19 cellular contexts compared by ENCODE assay signal in the genomic region with DNA sequence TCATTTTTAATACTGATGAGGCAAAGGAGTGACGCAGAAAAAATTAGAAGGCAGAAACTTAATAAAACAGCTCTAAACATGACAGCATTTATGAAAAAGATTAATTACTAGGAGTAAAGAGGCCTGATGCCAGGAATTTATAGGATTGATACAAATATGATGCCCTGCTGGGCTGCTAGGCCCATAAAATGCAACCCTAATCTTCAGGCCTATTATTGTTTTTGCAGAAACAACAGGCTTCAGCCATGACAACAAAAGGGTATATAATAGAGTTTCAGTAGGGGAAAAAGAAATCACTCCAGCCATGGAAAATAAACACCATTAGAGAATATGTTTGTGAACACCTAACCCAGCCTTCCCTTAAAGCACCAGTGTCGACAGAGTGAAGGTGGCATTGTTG. TPM values are rescaled to one million over a fixed set of nuclear protein-coding genes. Genes with fewer than 3 reads are reported as not detected.
DNase-seq lines count a peak whose midpoint lies in the region; ATAC-seq and TF ChIP-seq lines count a peak whose summit lies in the region.
"Had no signal": no experiment of that assay in that cellular context is flagged by ENCODE, and none has a peak within 500 bp of the region (broad histone marks: within the 10 kb centered on the region; RNA-seq: fewer than 3 reads in every experiment).

No MANE protein-coding gene starts in this region.

- no peaks in the 10 kb centered on the region for H3K79me2 ChIP-seq in GM23248 (ENCODE audit: insufficient read depth)

- H3K4me1 ChIP-seq in SJCRH30 (peaks cover 42% of the 10 kb centered on the region), GM23248 (ENCODE audit: insufficient read depth) (no peaks in the 10 kb centered on the region)

- H3K4me2 ChIP-seq in GM23248 (ENCODE audit: unreplicated experiment): no peak overlapping the region

- 27 to 30% methylated on average over 2 of the region's 2 CpGs for WGBS in GM23248 (ENCODE audit: low coverage in 1 of 2, low lambda C conversion rate in 2 of 2, missing lambda C conversion rate in 2 of 2), 2 experiments

- H3K9me3 ChIP-seq in SJCRH30 (replicated peaks) (peaks cover 2% of the 10 kb centered on the region; the same call in 1 of the 2 replicates), GM23248 (ENCODE audit: low read depth) (no peaks in the 10 kb centered on the region)

- H3K27me3 ChIP-seq in SJCRH30 (no peaks in the 10 kb centered on the region), GM23248 (replicated peaks; ENCODE audit: insufficient read depth) (no peaks in the 10 kb centered on the region)

- H3K27ac ChIP-seq in SJCRH30 (peak overlapping the region; percentile 94), GM23248 (no peak overlapping the region)

- H2AFZ ChIP-seq in GM23248: no peak overlapping the region

- POLR2A ChIA-PET in HEK293T (lab: Yijun Ruan, JAX): no interaction called here

- no peaks in the 10 kb centered on the region for H3K36me3 ChIP-seq in SJCRH30
- H3K36me3 ChIP-seq in GM23248 (ENCODE audit: low read depth): no peaks in the 10 kb centered on the region

- H3K9me2 ChIP-seq in GM23248 (ENCODE audit: insufficient read depth): no peaks in the 10 kb centered on the region

- H3K9ac ChIP-seq in GM23248: no peak overlapping the region

- ATAC-seq in GM19023 (IDR thresholded peaks at IDR 0.05; ENCODE audit: unreplicated experiment): no peak
- ATAC-seq: K562, Panc1 had no signal

- H3K4me3 ChIP-seq in SJCRH30: peak overlapping the region; percentile 43
- H3K4me3 ChIP-seq in GM23248: no peak overlapping the region
- H3K4me3 ChIP-seq: K562 had no signal

- H4K20me1 ChIP-seq in GM23248 (ENCODE audit: insufficient read depth): no peaks in the 10 kb centered on the region

- H3F3A ChIP-seq in GM23248 (ENCODE audit: insufficient read depth): no peaks in the 10 kb centered on the region

- peak; percentile 64 for DNase-seq in COR-L47 (lab: John Stamatoyannopoulos, UW)
- DNase-seq in HEK293T (ENCODE audit: extremely low spot score): no peak
- DNase-seq in NCI-H2107 (lab: John Stamatoyannopoulos, UW): peak; percentile 66
- DNase-seq in SJCRH30: no peak
- no peak for DNase-seq in GM23248
- DNase-seq in superior temporal gyrus (ENCODE audit: extremely low spot score): no peak
- DNase-seq: ACHN, AML-193, EL, H9, NCI-H1694, NCI-H226, NCI-H774, T-helper 1 cell, T1000 had no signal

- in situ Hi-C loops in GM23248 (cut with MboI): no loop called here

- CTCF ChIA-PET in HEK293T (lab: Yijun Ruan, JAX): no interaction called here

TF ChIP-seq in HEK293T, 16 proteins besides CTCF, POLR2A, EP300 and RAD21:
- TF ChIP-seq TARDBP (IDR thresholded peaks at IDR 0.05): no peak
- TF ChIP-seq PKNOX1 (IDR thresholded peaks at IDR 0.05): peak; percentile 22; the same call in 1 of the 2 replicates

RNA-seq across cellular contexts. Expression of gene OTX2, which starts 50.6 kb away (rescaled TPM):
- total RNA-seq in SJCRH30 (2014; rRNA removed; shearing (Covaris generic)): not detected in 2 replicates
- not detected in 2 replicates for total RNA-seq in GM23248 (2014; rRNA removed; shearing (Covaris generic))
- polyA plus RNA-seq in GM23248 (2016; fragmentation: Nextera tagmentation; extraction: Ambion mirVana): not detected in 2 replicates
- total RNA-seq: K562 had no signal
- polyA plus RNA-seq: CD14-positive monocyte, K562 had no signal

Comparison
In these comparisons a context has a peak if more than half of its experiments do, and no peak if none do; other contexts are left out.
1. DNase-seq: peak in COR-L47 (single experiment) and NCI-H2107 (single experiment); none in HEK293T (single experiment), SJCRH30 (0 of 2), GM23248 (single experiment) and superior temporal gyrus (single experiment).